ENCODE assay signal across 8 cellular contexts in genomic region chr6:37210313-37210898, GRCh38. TPM values are rescaled to one million over a fixed set of nuclear protein-coding genes. Genes with fewer than 3 reads are reported as not detected.
A peak's percentile ranks its signal among the peaks of the same experiment; 100 is the strongest.
DNase-seq lines count a peak whose midpoint lies in the region; ATAC-seq and TF ChIP-seq lines count a peak whose summit lies in the region.

No MANE protein-coding gene starts in this region.

- ATAC-seq in left colon (peak; percentile 78), HG03521 (IDR thresholded peaks at IDR 0.05; ENCODE audit: unreplicated experiment) (no peak)

- TF ChIP-seq CTCF in HFF-Myc (IDR thresholded peaks at IDR 0.05; ENCODE audit: low read depth, low read length, missing control alignments) = peak; percentile 93

- intact Hi-C loops in left colon (cut with DNase I, micrococcal nuclease) = loop anchor here in 1 of 2 donors (10.0 kb wide), 1 partner anchor 186 kb away; no protein-coding TSS in a partner anchor

- DNase-seq in C1 segment of cervical spinal cord (lab: John Stamatoyannopoulos, UW) = peak in 12 of 14 donors; percentile 12 to 66 (median 36)
- peak; percentile 74 for DNase-seq in HFF-Myc (ENCODE audit: extremely low read depth, low read depth)
- peak; percentile 96 for DNase-seq in NCI-H510A treated with DMSO at 0.1 percent for 48 hours (lab: John Stamatoyannopoulos, UW)
- peak; percentile 71 to 79 for DNase-seq in activated CD4-positive, alpha-beta T cell treated with anti-CD3 and anti-CD28 coated beads for 24 hours (ENCODE audit: low read depth in 2 of 2)
- peak; percentile 93 for DNase-seq in cerebellar cortex (ENCODE audit: low spot score)
- peak; percentile 68 to 80 for DNase-seq in left colon
- peak; percentile 71 to 72 for DNase-seq in stimulated activated CD4-positive, alpha-beta T cell treated with anti-CD3 and anti-CD28 coated beads, Interleukin-4, amount 100 ng/mL, for 48 hours (ENCODE audit: low read depth in 2 of 2)

- no peak overlapping the region for H3K4me3 ChIP-seq in HFF-Myc (replicated peaks; ENCODE audit: low read depth, low read length)

RNA-seq across cellular contexts. Expression of gene PIM1, which starts 40.5 kb away (rescaled TPM):
- total RNA-seq in left colon = 10 to 100 TPM; 27.1 to 37.0 TPM

RNA-seq across cellular contexts. Expression of gene TBC1D22B, which starts 47.2 kb away (rescaled TPM):
- total RNA-seq in left colon = 10 to 100 TPM; 13.4 TPM

RNA-seq across cellular contexts. Expression of gene TMEM217, which starts 47.5 kb away (rescaled TPM):
- 1 to 10 TPM; 1.4 to 4.0 TPM for total RNA-seq in left colon

Comparison
In these comparisons a context has a peak if more than half of its experiments do, and no peak if none do; other contexts are left out.
1. DNase-seq: peak in every context shown above with its lines; median percentile 96 in NCI-H510A treated with DMSO at 0.1 percent for 48 hours; 93 in cerebellar cortex; 75 in activated CD4-positive, alpha-beta T cell treated with anti-CD3 and anti-CD28 coated beads for 24 hours; 74 in HFF-Myc; 74 in left colon; 72 in stimulated activated CD4-positive, alpha-beta T cell treated with anti-CD3 and anti-CD28 coated beads, Interleukin-4, amount 100 ng/mL, for 48 hours; 36 in C1 segment of cervical spinal cord.